21 cellular contexts compared by ENCODE assay signal in the genomic region with DNA sequence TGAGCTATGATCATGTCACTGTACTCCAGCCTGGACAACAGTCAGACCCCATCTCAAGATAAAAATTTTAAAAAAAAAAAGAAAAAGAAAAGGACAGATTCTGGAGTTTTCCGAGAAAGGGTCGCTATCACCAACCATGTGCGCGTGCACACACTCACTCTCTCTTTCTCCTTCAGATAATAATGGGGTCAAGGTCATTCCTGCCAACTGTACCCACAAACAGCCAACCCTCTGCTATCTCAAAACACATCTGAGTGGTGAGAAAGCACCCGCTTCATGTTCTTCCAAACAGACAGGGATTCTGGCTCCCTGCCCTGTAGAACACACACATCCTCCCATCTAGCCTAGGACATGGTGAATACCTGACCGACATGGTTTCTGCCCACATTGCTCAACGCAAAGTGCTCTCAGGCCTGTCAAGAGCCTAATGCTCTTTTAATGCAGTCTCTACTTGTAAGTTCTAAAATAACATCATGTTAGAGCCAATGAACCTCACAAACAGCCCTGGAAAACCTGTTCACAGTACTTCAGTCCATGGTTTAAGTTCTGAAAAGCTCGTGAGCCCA.
"Had no signal": no experiment of that assay in that cellular context is flagged by ENCODE, and none has a peak within 500 bp of the region (broad histone marks: within the 10 kb centered on the region; RNA-seq: fewer than 3 reads in every experiment).

No MANE protein-coding gene starts in this region.

- H3K27ac ChIP-seq: breast epithelium, foreskin keratinocyte, pancreas, psoas muscle, right atrium auricular region, testis, upper lobe of left lung had no signal

- H3K27me3 ChIP-seq: breast epithelium, foreskin keratinocyte, pancreas, right atrium auricular region, testis, upper lobe of left lung had no signal

- H3K4me1 ChIP-seq: breast epithelium, foreskin keratinocyte, pancreas, psoas muscle, right atrium auricular region, testis, upper lobe of left lung had no signal

- H3K4me3 ChIP-seq: breast epithelium, pancreas, psoas muscle, right atrium auricular region, testis, upper lobe of left lung had no signal

- FAIRE-seq: colon, pancreas had no signal

- ATAC-seq: activated CD4-positive, alpha-beta T cell treated with anti-CD3 and anti-CD28 coated beads for 36 hours; foreskin keratinocyte; left ventricle myocardium superior; psoas muscle; stimulated activated effector memory CD8-positive, alpha-beta T cell treated with anti-CD3 and anti-CD28 coated beads, Interleukin-12 subunit alpha, Interleukin-12 subunit beta, amount 100 ng/mL, for 72 hours; T-cell had no signal

- DNase-seq: activated B cell treated with CpG ODN at 0.5 μM for 24 hours; activated CD4-positive, alpha-beta memory T cell treated with anti-CD3 and anti-CD28 coated beads for 36 hours; activated CD4-positive, alpha-beta T cell treated with anti-CD3 and anti-CD28 coated beads for 36 hours; activated effector memory CD4-positive, alpha-beta T cell treated with anti-CD3 and anti-CD28 coated beads, Interleukin-2, amount 50 U/mL, for 16 hours; activated naive CD4-positive, alpha-beta T cell treated with anti-CD3 and anti-CD28 coated beads, Interleukin-2, amount 10 ng/mL, durations not matched to agents 7 days and 5 days; effector memory CD4-positive, alpha-beta T cell; foreskin keratinocyte; kidney glomerular epithelial cell; left ventricle myocardium superior; mammary epithelial cell; midbrain; nephron progenitor cell; pancreas; psoas muscle; T-cell; testis; upper lobe of left lung had no signal

- H3K36me3 ChIP-seq: breast epithelium, pancreas, right atrium auricular region, upper lobe of left lung had no signal

- H3K9me3 ChIP-seq: breast epithelium, pancreas, psoas muscle, right atrium auricular region, testis, upper lobe of left lung had no signal
